Comparison of ENCODE assay signal across 8 cellular contexts in genomic region chr6:72411872-72412708, GRCh38.
DNase-seq lines count a peak whose midpoint lies in the region; FAIRE-seq and TF ChIP-seq lines count a peak whose summit lies in the region.

No MANE protein-coding gene starts in this region.

- FAIRE-seq in G401.6 (lab: Jason Lieb, UNC) = peak; percentile 87
- peak; percentile 95 for FAIRE-seq in H54 (lab: Jason Lieb, UNC)

- DNase-seq in H54 (ENCODE audit: insufficient read length, low spot score) (peak; percentile 44), LNCaP clone FGC (ENCODE audit: low read depth) (peak; percentile 32), RKO (ENCODE audit: low spot score) (peak; percentile 73), activated T-helper 1 cell treated with Interleukin-2 at 50 U/mL for 16 hours (ENCODE audit: low read depth) (peak; percentile 54), fibroblast of the conjunctiva (ENCODE audit: low read depth) (peak; percentile 64), non-pigmented ciliary epithelial cell (ENCODE audit: low read depth) (peak; percentile 36), testis (peak; percentile 85)

- no peaks in the 10 kb centered on the region for H3K36me3 ChIP-seq in testis (ENCODE audit: low read depth, missing control alignments)

- peak; percentile 100 for TF ChIP-seq CTCF in LNCaP clone FGC (IDR thresholded peaks at IDR 0.05; ENCODE audit: control insufficient read depth, extremely low read depth, insufficient read depth)
- peak; percentile 99 to 100 (median 100) for TF ChIP-seq CTCF in testis (IDR thresholded peaks at IDR 0.05)

- H3K9me3 ChIP-seq in testis = no peaks in the 10 kb centered on the region

- H3K27ac ChIP-seq in testis = no peak overlapping the region

- no peak overlapping the region for H3K4me3 ChIP-seq in LNCaP clone FGC (ENCODE audit: low read depth, low read length)
- no peak overlapping the region for H3K4me3 ChIP-seq in testis

- intact Hi-C loops in testis (cut with DNase I; ENCODE audit: low total_unique reads) = loop anchor here (10.0 kb wide), 1 partner anchor 773 kb away; no protein-coding TSS in a partner anchor

- TF ChIP-seq POLR2A in H54 (IDR thresholded peaks at IDR 0.05; ENCODE audit: low read depth, low read length) (no peak), testis (IDR thresholded peaks at IDR 0.05) (no peak)

- H3K4me1 ChIP-seq in testis = no peaks in the 10 kb centered on the region

- 5% methylated on average over 7 of the region's 7 CpGs for WGBS in testis, 2 donors

- no peaks in the 10 kb centered on the region for H3K27me3 ChIP-seq in testis

Comparison
In these comparisons a context has a peak if more than half of its experiments do, and no peak if none do; other contexts are left out.
1. DNase-seq: peak in every context shown above with its lines; median percentile 85 in testis; 73 in RKO; 64 in fibroblast of the conjunctiva; 54 in activated T-helper 1 cell treated with Interleukin-2 at 50 U/mL for 16 hours; 44 in H54; 36 in non-pigmented ciliary epithelial cell; 32 in LNCaP clone FGC.